ENCODE assay signal across 14 cellular contexts in genomic region chr20:32980131-32980941, GRCh38. TPM values are rescaled to one million over a fixed set of nuclear protein-coding genes. Genes with fewer than 3 reads are reported as not detected.
DNase-seq lines count a peak whose midpoint lies in the region; ATAC-seq lines count a peak whose summit lies in the region.
"Had no signal": no experiment of that assay in that cellular context is flagged by ENCODE, and none has a peak within 500 bp of the region (broad histone marks: within the 10 kb centered on the region; RNA-seq: fewer than 3 reads in every experiment).

No MANE protein-coding gene starts in this region.

- H3K27me3 Mint-ChIP-seq in activated naive CD8-positive, alpha-beta T cell treated with anti-CD3 and anti-CD28 coated beads, Interleukin-2, amount 10 ng/mL, durations not matched to agents 7 days and 5 days: no peaks in the 10 kb centered on the region
- no peaks in the 10 kb centered on the region for H3K27me3 Mint-ChIP-seq in activated naive CD8-positive, alpha-beta T cell treated with anti-CD3 and anti-CD28 coated beads for 36 hours

- no peaks in the 10 kb centered on the region for H4K20me1 ChIP-seq in Karpas-422 (ENCODE audit: insufficient read depth, low read depth, low read length)

- no peak overlapping the region for H3K4me3 Mint-ChIP-seq in activated naive CD8-positive, alpha-beta T cell treated with anti-CD3 and anti-CD28 coated beads, Interleukin-2, amount 10 ng/mL, durations not matched to agents 7 days and 5 days
- H3K4me3 Mint-ChIP-seq in activated naive CD8-positive, alpha-beta T cell treated with anti-CD3 and anti-CD28 coated beads for 36 hours: no peak overlapping the region

- ATAC-seq in activated naive CD8-positive, alpha-beta T cell treated with anti-CD3 and anti-CD28 coated beads, Interleukin-2, amount 10 ng/mL, durations not matched to agents 7 days and 5 days (ENCODE audit: low read depth): no peak
- ATAC-seq in GM18520 (IDR thresholded peaks at IDR 0.05; ENCODE audit: unreplicated experiment): no peak
- ATAC-seq: esophagus mucosa, PC-3 had no signal

- H3K36me3 ChIP-seq in Karpas-422 (ENCODE audit: insufficient read depth, low read length): no peaks in the 10 kb centered on the region
- H3K36me3 ChIP-seq: thoracic aorta had no signal

- H3K9me3 Mint-ChIP-seq in activated naive CD8-positive, alpha-beta T cell treated with anti-CD3 and anti-CD28 coated beads, Interleukin-2, amount 10 ng/mL, durations not matched to agents 7 days and 5 days: peaks cover 8% of the 10 kb centered on the region
- peaks cover 7% of the 10 kb centered on the region for H3K9me3 Mint-ChIP-seq in activated naive CD8-positive, alpha-beta T cell treated with anti-CD3 and anti-CD28 coated beads for 36 hours

- no peaks in the 10 kb centered on the region for H3K4me1 ChIP-seq in Karpas-422 (ENCODE audit: low read length)

- H3K27ac ChIP-seq in Karpas-422 (ENCODE audit: low read length): no peak overlapping the region
- H3K27ac ChIP-seq: thoracic aorta had no signal

- no peaks in the 10 kb centered on the region for H3K9me2 ChIP-seq in Karpas-422 (replicated peaks; ENCODE audit: insufficient read depth, low read length)

- no peak overlapping the region for H2AFZ ChIP-seq in Karpas-422 (ENCODE audit: low read length)

- peaks cover 7% of the 10 kb centered on the region for H3K36me3 Mint-ChIP-seq in activated naive CD8-positive, alpha-beta T cell treated with anti-CD3 and anti-CD28 coated beads, Interleukin-2, amount 10 ng/mL, durations not matched to agents 7 days and 5 days
- peaks cover 3% of the 10 kb centered on the region for H3K36me3 Mint-ChIP-seq in activated naive CD8-positive, alpha-beta T cell treated with anti-CD3 and anti-CD28 coated beads for 36 hours

- no peaks in the 10 kb centered on the region for H3K79me2 ChIP-seq in Karpas-422 (ENCODE audit: low read length)

- H3K27ac Mint-ChIP-seq in activated naive CD8-positive, alpha-beta T cell treated with anti-CD3 and anti-CD28 coated beads, Interleukin-2, amount 10 ng/mL, durations not matched to agents 7 days and 5 days: no peak overlapping the region
- no peak overlapping the region for H3K27ac Mint-ChIP-seq in activated naive CD8-positive, alpha-beta T cell treated with anti-CD3 and anti-CD28 coated beads for 36 hours

- no peaks in the 10 kb centered on the region for H3K27me3 ChIP-seq in Karpas-422 (ENCODE audit: low read length)

- peak; percentile 19 for DNase-seq in activated naive CD8-positive, alpha-beta T cell treated with anti-CD3 and anti-CD28 coated beads, Interleukin-2, amount 10 ng/mL, durations not matched to agents 7 days and 5 days
- DNase-seq in activated naive CD8-positive, alpha-beta T cell treated with anti-CD3 and anti-CD28 coated beads for 36 hours: no peak
- DNase-seq in amniotic epithelial cell (ENCODE audit: low read depth) (peak; percentile 4), medulla oblongata (ENCODE audit: extremely low spot score) (peak; percentile 87), superior temporal gyrus (ENCODE audit: extremely low spot score) (peak; percentile 88), RKO (ENCODE audit: low spot score) (no peak), Karpas-422 (no peak)
- DNase-seq: PC-3 had no signal

- H3K4me1 Mint-ChIP-seq in activated naive CD8-positive, alpha-beta T cell treated with anti-CD3 and anti-CD28 coated beads, Interleukin-2, amount 10 ng/mL, durations not matched to agents 7 days and 5 days: peaks cover 5% of the 10 kb centered on the region
- H3K4me1 Mint-ChIP-seq in activated naive CD8-positive, alpha-beta T cell treated with anti-CD3 and anti-CD28 coated beads for 36 hours: peaks cover 8% of the 10 kb centered on the region

- H3K4me3 ChIP-seq in Karpas-422 (ENCODE audit: low read length): no peak overlapping the region
- H3K4me3 ChIP-seq: lung, thoracic aorta had no signal

- POLR2A ChIA-PET in activated naive CD8-positive, alpha-beta T cell treated with anti-CD3 and anti-CD28 coated beads, Interleukin-2, amount 10 ng/mL, durations not matched to agents 7 days and 5 days (lab: Charles Lee): no interaction called here

- no peak overlapping the region for H3K4me2 ChIP-seq in Karpas-422 (ENCODE audit: low read depth, low read length, poor library complexity, severe bottlenecking)

- H3K9me3 ChIP-seq in Karpas-422 (ENCODE audit: low read length): no peaks in the 10 kb centered on the region
- H3K9me3 ChIP-seq: thoracic aorta had no signal

- no peak overlapping the region for H3K9ac ChIP-seq in Karpas-422 (ENCODE audit: low read length)

RNA-seq across cellular contexts. Expression of gene SUN5, which starts 23.9 kb away (rescaled TPM):
- total RNA-seq in activated naive CD8-positive, alpha-beta T cell treated with anti-CD3 and anti-CD28 coated beads, Interleukin-2, amount 10 ng/mL, durations not matched to agents 7 days and 5 days: not detected
- total RNA-seq in activated naive CD8-positive, alpha-beta T cell treated with anti-CD3 and anti-CD28 coated beads for 36 hours: not detected
- not detected in 2 replicates for total RNA-seq in Karpas-422 (2014; rRNA removed; shearing (Covaris generic); ENCODE audit: low replicate concordance)
- total RNA-seq: esophagus mucosa; lung; omental fat pad; PC-3; T-helper 1 cell treated with Interleukin-12 subunit alpha and Interleukin-12 subunit beta and Interleukin-4 antibody, amounts not matched to agents 30 ng/mL and 1 ng/mL, for 36 hours; thoracic aorta had no signal

RNA-seq across cellular contexts. Expression of gene BPIFB2, which starts 27.2 kb away (rescaled TPM):
- total RNA-seq in activated naive CD8-positive, alpha-beta T cell treated with anti-CD3 and anti-CD28 coated beads, Interleukin-2, amount 10 ng/mL, durations not matched to agents 7 days and 5 days: not detected
- not detected for total RNA-seq in activated naive CD8-positive, alpha-beta T cell treated with anti-CD3 and anti-CD28 coated beads for 36 hours
- total RNA-seq in Karpas-422 (2014; rRNA removed; shearing (Covaris generic); ENCODE audit: low replicate concordance): not detected in 2 replicates
- total RNA-seq: omental fat pad; PC-3; T-helper 1 cell treated with Interleukin-12 subunit alpha and Interleukin-12 subunit beta and Interleukin-4 antibody, amounts not matched to agents 30 ng/mL and 1 ng/mL, for 36 hours; thoracic aorta had no signal

RNA-seq across cellular contexts. Expression of gene BPIFB6, which starts 51.1 kb away (rescaled TPM):
- not detected for total RNA-seq in activated naive CD8-positive, alpha-beta T cell treated with anti-CD3 and anti-CD28 coated beads, Interleukin-2, amount 10 ng/mL, durations not matched to agents 7 days and 5 days
- not detected for total RNA-seq in activated naive CD8-positive, alpha-beta T cell treated with anti-CD3 and anti-CD28 coated beads for 36 hours
- not detected in 2 replicates for total RNA-seq in Karpas-422 (2014; rRNA removed; shearing (Covaris generic); ENCODE audit: low replicate concordance)
- total RNA-seq: esophagus mucosa; lung; omental fat pad; PC-3; T-helper 1 cell treated with Interleukin-12 subunit alpha and Interleukin-12 subunit beta and Interleukin-4 antibody, amounts not matched to agents 30 ng/mL and 1 ng/mL, for 36 hours; thoracic aorta had no signal

Comparison
In these comparisons a context has a peak if more than half of its experiments do, and no peak if none do; other contexts are left out.
1. DNase-seq: peak in activated naive CD8-positive, alpha-beta T cell treated with anti-CD3 and anti-CD28 coated beads, Interleukin-2, amount 10 ng/mL, durations not matched to agents 7 days and 5 days (single experiment), amniotic epithelial cell (single experiment), medulla oblongata (single experiment) and superior temporal gyrus (single experiment); none in activated naive CD8-positive, alpha-beta T cell treated with anti-CD3 and anti-CD28 coated beads for 36 hours (single experiment), RKO (single experiment) and Karpas-422 (single experiment).